Comparison of ENCODE assay signal across 11 cellular contexts in the genomic region with DNA sequence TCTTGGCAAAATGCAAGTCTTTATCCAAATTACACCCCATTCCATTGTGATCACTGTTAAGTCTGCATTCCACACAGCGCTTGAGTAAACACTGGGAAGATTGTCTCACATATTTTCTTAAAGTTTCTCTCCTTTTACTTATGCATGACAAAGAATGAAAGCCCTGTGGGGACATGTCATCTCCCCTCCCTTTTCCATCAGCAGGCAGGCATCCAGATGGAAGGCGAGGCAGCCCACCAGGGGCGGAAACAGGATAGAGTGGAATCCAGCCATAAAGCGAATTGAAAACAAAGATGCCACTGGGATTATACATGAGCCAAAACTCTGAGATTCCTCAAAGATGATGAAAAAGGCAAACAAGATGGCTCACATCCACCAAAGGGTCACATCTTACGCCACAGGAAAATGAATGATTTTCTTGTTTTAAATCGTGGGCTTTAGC.
A peak's percentile ranks its signal among the peaks of the same experiment; 100 is the strongest.
DNase-seq lines count a peak whose midpoint lies in the region; ATAC-seq and TF ChIP-seq lines count a peak whose summit lies in the region.
"Had no signal": no experiment of that assay in that cellular context is flagged by ENCODE, and none has a peak within 500 bp of the region (broad histone marks: within the 10 kb centered on the region; RNA-seq: fewer than 3 reads in every experiment).

No MANE protein-coding gene starts in this region.

- H3K4me1 ChIP-seq in hepatocyte (ENCODE audit: insufficient read depth) (peaks cover 28% of the 10 kb centered on the region), transverse colon (peaks cover 0 to 26% (median 7%) of the 10 kb centered on the region in 4 donors)

- H3K36me3 ChIP-seq in hepatocyte (replicated peaks; ENCODE audit: insufficient read depth, low read depth) (no peaks in the 10 kb centered on the region), transverse colon (peaks cover 0 to 10% (median 0%) of the 10 kb centered on the region in 4 donors)

- no peak for DNase-seq in activated naive CD8-positive, alpha-beta T cell treated with anti-CD3 and anti-CD28 coated beads for 36 hours
- DNase-seq in hepatocyte (ENCODE audit: low spot score) (no peak), transverse colon (no peak)
- DNase-seq in stimulated activated CD8-positive, alpha-beta memory T cell treated with anti-CD3 and anti-CD28 coated beads, Interleukin-4, amount 100 ng/mL, for 48 hours = no peak
- DNase-seq: activated CD4-positive, alpha-beta T cell treated with anti-CD3 and anti-CD28 coated beads, Interleukin-2, amount 50 U/mL, for 1 hour had no signal

- ATAC-seq in HG02981 (IDR thresholded peaks at IDR 0.05; ENCODE audit: unreplicated experiment) (no peak), GM18909 (IDR thresholded peaks at IDR 0.05; ENCODE audit: poor library complexity, unreplicated experiment) (no peak)
- ATAC-seq: HCT116 had no signal

- WGBS in hepatocyte (ENCODE audit: low lambda C conversion rate, missing lambda C conversion rate) = 45% methylated on average over 6 of the region's 6 CpGs
- WGBS in transverse colon (ENCODE audit: low coverage in 1 of 2), 2 donors = 63 to 80% methylated on average over 5 to 6 of the region's 6 CpGs

- H3K36me3 Mint-ChIP-seq in activated naive CD8-positive, alpha-beta T cell = peaks cover 6% of the 10 kb centered on the region
- H3K36me3 Mint-ChIP-seq in activated naive CD8-positive, alpha-beta T cell treated with anti-CD3 and anti-CD28 coated beads for 36 hours = peaks cover 10% of the 10 kb centered on the region
- H3K36me3 Mint-ChIP-seq in brain = peaks cover 82% of the 10 kb centered on the region

- H4K20me1 ChIP-seq in hepatocyte (ENCODE audit: insufficient read depth, poor library complexity, severe bottlenecking) = no peaks in the 10 kb centered on the region

- peaks cover 30% of the 10 kb centered on the region for H3K4me1 Mint-ChIP-seq in activated naive CD8-positive, alpha-beta T cell (ENCODE audit: low read depth)
- peaks cover 28% of the 10 kb centered on the region for H3K4me1 Mint-ChIP-seq in activated naive CD8-positive, alpha-beta T cell treated with anti-CD3 and anti-CD28 coated beads for 36 hours
- peaks cover 67% of the 10 kb centered on the region for H3K4me1 Mint-ChIP-seq in brain

- H3K27ac ChIP-seq in hepatocyte (peak overlapping the region; percentile 67), transverse colon (peak overlapping the region; percentile 5 to 28 (median 16))

- H3K9me3 ChIP-seq in hepatocyte (ENCODE audit: low read depth) (no peaks in the 10 kb centered on the region), transverse colon (no peaks in the 10 kb centered on the region)

- no peak overlapping the region for H3K4me3 ChIP-seq in hepatocyte
- H3K4me3 ChIP-seq in transverse colon = no peak overlapping the region
- H3K4me3 ChIP-seq: coronary artery had no signal

- intact Hi-C loops in transverse colon (cut with DNase I; ENCODE audit: low total_unique reads) = no loop called here

- no peak for TF ChIP-seq POLR2A in transverse colon (IDR thresholded peaks at IDR 0.05)

- no peak for TF ChIP-seq EP300 in transverse colon (IDR thresholded peaks at IDR 0.05; ENCODE audit: low read depth)

- no peaks in the 10 kb centered on the region for H3K9me2 ChIP-seq in hepatocyte (replicated peaks; ENCODE audit: insufficient read depth)

- peak overlapping the region; percentile 45 for H3K4me2 ChIP-seq in hepatocyte

- H2AFZ ChIP-seq in hepatocyte = no peak overlapping the region

- no peaks in the 10 kb centered on the region for H3K27me3 Mint-ChIP-seq in activated naive CD8-positive, alpha-beta T cell
- H3K27me3 Mint-ChIP-seq in activated naive CD8-positive, alpha-beta T cell treated with anti-CD3 and anti-CD28 coated beads for 36 hours = no peaks in the 10 kb centered on the region
- no peaks in the 10 kb centered on the region for H3K27me3 Mint-ChIP-seq in brain

- H3K27me3 ChIP-seq in hepatocyte = no peaks in the 10 kb centered on the region
- H3K27me3 ChIP-seq in transverse colon = no peaks in the 10 kb centered on the region

- H3K9me3 Mint-ChIP-seq in activated naive CD8-positive, alpha-beta T cell (ENCODE audit: low read depth) = peaks cover 5% of the 10 kb centered on the region
- peaks cover 5% of the 10 kb centered on the region for H3K9me3 Mint-ChIP-seq in activated naive CD8-positive, alpha-beta T cell treated with anti-CD3 and anti-CD28 coated beads for 36 hours
- H3K9me3 Mint-ChIP-seq in brain = peaks cover 0 to 7% (median 5%) of the 10 kb centered on the region in 5 experiments

- H3K4me3 Mint-ChIP-seq in activated naive CD8-positive, alpha-beta T cell = no peak overlapping the region
- H3K4me3 Mint-ChIP-seq in activated naive CD8-positive, alpha-beta T cell treated with anti-CD3 and anti-CD28 coated beads for 36 hours = no peak overlapping the region
- peak overlapping the region in 4 of 5 experiments; percentile 15 to 50 (median 30) for H3K4me3 Mint-ChIP-seq in brain

- TF ChIP-seq CTCF in brain (conservative IDR thresholded peaks at IDR 0.05) (no peak), hepatocyte (IDR thresholded peaks at IDR 0.05; ENCODE audit: poor library complexity) (no peak), transverse colon (IDR thresholded peaks at IDR 0.05) (no peak)

- peak overlapping the region; percentile 51 for H3K27ac Mint-ChIP-seq in activated naive CD8-positive, alpha-beta T cell
- no peak overlapping the region for H3K27ac Mint-ChIP-seq in activated naive CD8-positive, alpha-beta T cell treated with anti-CD3 and anti-CD28 coated beads for 36 hours
- peak overlapping the region; percentile 21 to 95 (median 75) for H3K27ac Mint-ChIP-seq in brain

- in situ Hi-C loops in transverse colon (cut with MboI; ENCODE audit: low pct_ligation_motif_present in 1 of 4, low pct_unique_long_range_greater_than_20kb in 1 of 4, low sequenced_read_pairs in 3 of 4) = no loop called here

- H3K79me2 ChIP-seq in hepatocyte = peaks cover 17% of the 10 kb centered on the region

Comparison
In these comparisons a context has a peak if more than half of its experiments do, and no peak if none do; other contexts are left out.
1. H3K4me3 Mint-ChIP-seq: peak in brain (4 of 5); none in activated naive CD8-positive, alpha-beta T cell (single experiment) and activated naive CD8-positive, alpha-beta T cell treated with anti-CD3 and anti-CD28 coated beads for 36 hours (single experiment).